8 cellular contexts compared by ENCODE assay signal in the genomic region with DNA sequence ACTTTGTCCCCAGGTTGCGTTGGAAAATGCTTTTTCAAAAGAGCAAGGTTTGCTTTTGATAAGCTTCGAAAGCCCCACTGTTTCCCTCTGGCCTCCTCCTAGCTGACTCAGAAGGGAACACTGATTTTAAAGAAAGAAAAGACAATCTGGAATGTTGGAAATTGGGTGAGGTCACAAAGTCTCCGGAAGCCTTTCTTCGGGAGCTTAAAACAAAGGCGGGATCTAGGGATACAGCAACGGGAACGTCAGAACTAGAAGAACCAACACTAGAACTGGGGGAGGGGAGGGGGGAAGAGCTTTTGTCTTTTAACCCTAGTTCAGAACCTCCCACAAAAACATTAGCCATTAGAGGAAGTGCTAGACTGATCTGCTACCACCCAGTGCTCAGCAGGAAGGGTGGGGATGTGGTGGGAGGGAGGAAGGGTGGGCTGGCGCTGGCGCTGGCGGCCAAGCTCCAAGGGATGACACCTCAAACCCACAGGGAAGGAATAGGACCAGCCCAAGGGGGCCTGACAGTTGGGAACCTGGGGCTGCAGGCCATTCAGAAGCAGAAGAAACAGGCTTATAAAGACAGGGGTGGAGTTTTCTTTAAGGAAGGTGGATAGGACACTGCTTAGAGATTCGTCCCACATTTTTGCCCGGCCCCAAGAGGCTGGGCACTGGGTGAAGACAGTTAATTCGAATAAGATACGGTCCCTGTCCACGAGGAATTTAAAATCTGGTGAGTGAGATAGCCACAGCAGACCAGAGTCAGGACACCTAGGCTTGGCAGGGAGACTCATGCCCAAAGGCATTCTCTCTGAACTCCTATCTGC. TPM values are rescaled to one million over a fixed set of nuclear protein-coding genes. Genes with fewer than 3 reads are reported as not detected.
DNase-seq lines count a peak whose midpoint lies in the region; ATAC-seq, FAIRE-seq and TF ChIP-seq lines count a peak whose summit lies in the region.

No MANE protein-coding gene starts in this region.

- intact Hi-C loops in activated CD4-positive, alpha-beta T cell treated with anti-CD3 and anti-CD28 coated beads for 36 hours (cut with DNase I, micrococcal nuclease), result loop anchor here (1.0 to 5.0 kb wide), 4 partner anchors 9 to 630 kb away; partner anchors contain the start of gene MAT2A (in 1 of the 2)

- H3K36me3 Mint-ChIP-seq in activated CD4-positive, alpha-beta T cell treated with anti-CD3 and anti-CD28 coated beads for 36 hours (ENCODE audit: low read depth), result peaks cover 45% of the 10 kb centered on the region
- H3K36me3 Mint-ChIP-seq in activated T-cell treated with anti-CD3 and anti-CD28 coated beads, Interleukin-2, amount 50 U/mL, for 4 hours (ENCODE audit: insufficient read depth), result peaks cover 7% of the 10 kb centered on the region

- peak overlapping the region; percentile 26 for H3K4me2 ChIP-seq in fibroblast of lung (ENCODE audit: extremely low read depth, insufficient read depth, low read length)

- H2AFZ ChIP-seq in fibroblast of lung (ENCODE audit: low read length), result no peak overlapping the region

- H3K4me3 ChIP-seq in fibroblast of lung (replicated peaks in 1 of 4; ENCODE audit: control extremely low read depth in 1 of 4, insufficient read depth in 1 of 4, low read depth in 3 of 4, low read length in 4 of 4), result peak overlapping the region; percentile 92 to 99 (median 96)

- FAIRE-seq in urothelium cell line (lab: Jason Lieb, UNC), result no peak

- DNase-seq in activated CD4-positive, alpha-beta T cell treated with anti-CD3 and anti-CD28 coated beads for 36 hours, result peak; percentile 57
- DNase-seq in activated CD4-positive, alpha-beta T cell treated with anti-CD3 and anti-CD28 coated beads for 1 hour, result no peak
- peak; percentile 33 for DNase-seq in NCI-H345 treated with DMSO at 0.1 percent for 48 hours (lab: John Stamatoyannopoulos, UW; ENCODE audit: unreplicated experiment)
- DNase-seq in activated T-cell treated with anti-CD3 and anti-CD28 coated beads, Interleukin-2, amount 50 U/mL, for 4 hours, result no peak
- peak; percentile 91 to 93 for DNase-seq in fibroblast of lung (ENCODE audit: low read depth in 2 of 2)
- DNase-seq in myocyte (ENCODE audit: low read depth), result peak; percentile 81
- peak; percentile 76 for DNase-seq in urothelium cell line (ENCODE audit: low spot score)

- POLR2A ChIA-PET in activated CD4-positive, alpha-beta T cell treated with anti-CD3 and anti-CD28 coated beads for 36 hours (lab: Charles Lee), result interaction anchor here (0.7 to 4.1 kb wide), 11 partner anchors 9 to 68 kb away, joined by 3 to 35 read pairs (median 4); partner anchors contain the start of gene TRABD2A

- ATAC-seq in activated CD4-positive, alpha-beta T cell treated with anti-CD3 and anti-CD28 coated beads for 36 hours, result peak; percentile 25
- ATAC-seq in HG02642 (IDR thresholded peaks at IDR 0.05; ENCODE audit: poor library complexity, unreplicated experiment), result peak; percentile 26
- ATAC-seq in activated T-cell treated with anti-CD3 and anti-CD28 coated beads, Interleukin-2, amount 50 U/mL, for 4 hours, result peak; percentile 7 to 14

- H3K9me3 Mint-ChIP-seq in activated CD4-positive, alpha-beta T cell treated with anti-CD3 and anti-CD28 coated beads for 36 hours (ENCODE audit: low read depth), result peaks cover 18% of the 10 kb centered on the region
- peaks cover 12% of the 10 kb centered on the region for H3K9me3 Mint-ChIP-seq in activated T-cell treated with anti-CD3 and anti-CD28 coated beads, Interleukin-2, amount 50 U/mL, for 4 hours

- no peaks in the 10 kb centered on the region for H4K20me1 ChIP-seq in fibroblast of lung (ENCODE audit: control insufficient read depth, extremely low read depth, insufficient read depth, low read length)

- peak overlapping the region; percentile 89 for H3K27ac Mint-ChIP-seq in activated CD4-positive, alpha-beta T cell treated with anti-CD3 and anti-CD28 coated beads for 36 hours

- peaks cover 2% of the 10 kb centered on the region for H3K4me1 ChIP-seq in fibroblast of lung (ENCODE audit: control insufficient read depth, extremely low read depth, insufficient read depth, low read length)

- H3K9ac ChIP-seq in fibroblast of lung (ENCODE audit: insufficient read depth, low read length), result peak overlapping the region; percentile 96

- H3K79me2 ChIP-seq in fibroblast of lung (ENCODE audit: control insufficient read depth, insufficient read depth, low read length), result peaks cover 17% of the 10 kb centered on the region

- no peaks in the 10 kb centered on the region for H3K27me3 Mint-ChIP-seq in activated CD4-positive, alpha-beta T cell treated with anti-CD3 and anti-CD28 coated beads for 36 hours
- no peaks in the 10 kb centered on the region for H3K27me3 Mint-ChIP-seq in activated T-cell treated with anti-CD3 and anti-CD28 coated beads, Interleukin-2, amount 50 U/mL, for 4 hours (ENCODE audit: low read depth)

- CTCF ChIA-PET in activated CD4-positive, alpha-beta T cell treated with anti-CD3 and anti-CD28 coated beads for 36 hours (lab: Charles Lee), result interaction anchor here (0.6 to 3.8 kb wide), 7 partner anchors 11 to 110 kb away, joined by 3 to 23 read pairs (median 6); no protein-coding TSS in a partner anchor

- no peaks in the 10 kb centered on the region for H3K9me3 ChIP-seq in fibroblast of lung (ENCODE audit: control insufficient read depth, insufficient read depth, low read depth, low read length)

- no peak for TF ChIP-seq CTCF in fibroblast of lung (conservative IDR thresholded peaks at IDR 0.05 in 1 of 2, IDR thresholded peaks at IDR 0.05 in 1 of 2; ENCODE audit: low read depth in 1 of 2, low read length in 2 of 2)

- peaks cover 60% of the 10 kb centered on the region for H3K4me1 Mint-ChIP-seq in activated CD4-positive, alpha-beta T cell treated with anti-CD3 and anti-CD28 coated beads for 36 hours
- peaks cover 55% of the 10 kb centered on the region for H3K4me1 Mint-ChIP-seq in activated T-cell treated with anti-CD3 and anti-CD28 coated beads, Interleukin-2, amount 50 U/mL, for 4 hours (ENCODE audit: low read depth)

- peak overlapping the region; percentile 96 for H3K4me3 Mint-ChIP-seq in activated CD4-positive, alpha-beta T cell treated with anti-CD3 and anti-CD28 coated beads for 36 hours
- H3K4me3 Mint-ChIP-seq in activated T-cell treated with anti-CD3 and anti-CD28 coated beads, Interleukin-2, amount 50 U/mL, for 4 hours, result peak overlapping the region; percentile 95

- H3K27me3 ChIP-seq in fibroblast of lung (ENCODE audit: control insufficient read depth, insufficient read depth, low read length), result no peaks in the 10 kb centered on the region

- H3K36me3 ChIP-seq in fibroblast of lung (ENCODE audit: control insufficient read depth, insufficient read depth, low read length), result peaks cover 2% of the 10 kb centered on the region

- peak overlapping the region; percentile 93 for H3K27ac ChIP-seq in fibroblast of lung (ENCODE audit: insufficient read depth, low read length)

RNA-seq across cellular contexts. Expression of gene TMSB10, which starts 1.7 kb away (rescaled TPM):
- 1,000 to 10,000 TPM; 2,345 to 2,742 TPM for total RNA-seq in activated CD4-positive, alpha-beta T cell treated with anti-CD3 and anti-CD28 coated beads for 36 hours
- total RNA-seq in activated T-cell treated with anti-CD3 and anti-CD28 coated beads, Interleukin-2, amount 50 U/mL, for 4 hours, result 1,000 to 10,000 TPM; 1,023 to 1,175 (median 1,139) TPM
- total RNA-seq in fibroblast of lung (8,130 and 10,208 TPM in 2 replicates), myocyte (1,553 and 1,708 TPM in 2 replicates)
- 7,414 and 10,645 TPM in 2 replicates for polyA plus RNA-seq in fibroblast of lung
- polyA plus RNA-seq in fibroblast of lung (2012), result 9,984 and 10,031 TPM in 2 replicates
- 1,198 and 1,308 TPM in 2 replicates for polyA minus RNA-seq in fibroblast of lung (ENCODE audit: low replicate concordance)
- 4,071 TPM for polyA plus RNA-seq in myocyte (2012)

RNA-seq across cellular contexts. Expression of gene TRABD2A, which starts 26.2 kb away (rescaled TPM):
- total RNA-seq in activated CD4-positive, alpha-beta T cell treated with anti-CD3 and anti-CD28 coated beads for 36 hours, result 10 to 100 TPM; 37.2 to 42.2 TPM
- total RNA-seq in activated T-cell treated with anti-CD3 and anti-CD28 coated beads, Interleukin-2, amount 50 U/mL, for 4 hours, result 10 to 100 TPM; 21.2 to 29.4 (median 22.2) TPM
- 10.8 and 14.4 TPM in 2 replicates for total RNA-seq in fibroblast of lung
- polyA plus RNA-seq in fibroblast of lung, result 4.4 and 9.8 TPM in 2 replicates
- polyA plus RNA-seq in fibroblast of lung (2012), result 3.6 and 8.7 TPM in 2 replicates
- polyA minus RNA-seq in fibroblast of lung (ENCODE audit: low replicate concordance), result 1.8 and 30.6 TPM in 2 replicates
- 0.73 and 1.4 TPM in 2 replicates for total RNA-seq in myocyte
- 2.0 TPM for polyA plus RNA-seq in myocyte (2012)

Comparison
In these comparisons a context has a peak if more than half of its experiments do, and no peak if none do; other contexts are left out.
1. DNase-seq: peak in activated CD4-positive, alpha-beta T cell treated with anti-CD3 and anti-CD28 coated beads for 36 hours (single experiment), NCI-H345 treated with DMSO at 0.1 percent for 48 hours (single experiment), fibroblast of lung (2 of 2), myocyte (single experiment) and urothelium cell line (single experiment); none in activated CD4-positive, alpha-beta T cell treated with anti-CD3 and anti-CD28 coated beads for 1 hour (single experiment) and activated T-cell treated with anti-CD3 and anti-CD28 coated beads, Interleukin-2, amount 50 U/mL, for 4 hours (single experiment).
2. Peak in every context shown above with its lines, with median percentiles within 50 percentile points of each other: ATAC-seq.